ENCODE assay signal across 9 cellular contexts in genomic region chr14:29536886-29537511, GRCh38.
A peak's percentile ranks its signal among the peaks of the same experiment; 100 is the strongest.
DNase-seq lines count a peak whose midpoint lies in the region; ATAC-seq and TF ChIP-seq lines count a peak whose summit lies in the region.
"Had no signal": no experiment of that assay in that cellular context is flagged by ENCODE, and none has a peak within 500 bp of the region (broad histone marks: within the 10 kb centered on the region; RNA-seq: fewer than 3 reads in every experiment).

No MANE protein-coding gene starts in this region.

- CTCF ChIA-PET in Panc1 (lab: Charles Lee): interaction anchor here (0.6 to 1.1 kb wide), 4 partner anchors 263 to 785 kb away, joined by 3 to 7 read pairs (median 4); no protein-coding TSS in a partner anchor

- intact Hi-C loops in Panc1 (cut with micrococcal nuclease; ENCODE audit: unreplicated experiment): loop anchor here (2.0 kb wide), 1 partner anchor 782 kb away; no protein-coding TSS in a partner anchor
- intact Hi-C loops in prostate gland (cut with DNase I): loop anchor here (2.0 kb wide), 1 partner anchor 782 kb away; no protein-coding TSS in a partner anchor

- no peak overlapping the region for H3K4me3 ChIP-seq in Panc1 (ENCODE audit: low read depth in 2 of 2, low read length in 2 of 2)
- no peak overlapping the region for H3K4me3 ChIP-seq in prostate gland

- DNase-seq in ACHN: peak; percentile 4
- DNase-seq in H4 (ENCODE audit: low spot score): peak; percentile 21
- DNase-seq in Panc1 (ENCODE audit: low read depth, low spot score): no peak
- peak; percentile 4 for DNase-seq in globus pallidus (ENCODE audit: low spot score)
- DNase-seq in prostate gland (ENCODE audit: low spot score): no peak
- no peak for DNase-seq in activated naive CD4-positive, alpha-beta T cell treated with anti-CD3 and anti-CD28 coated beads, Interleukin-2, amount 50 U/mL, for 72 hours (ENCODE audit: low spot score in 2 of 2)
- no peak for DNase-seq in activated CD4-positive, CD25-positive, alpha-beta regulatory T cell (lab: John Stamatoyannopoulos, UW)
- DNase-seq: stimulated activated naive CD4-positive, alpha-beta T cell treated with Interleukin-2 at 50 U/mL for 16 hours had no signal

- no peak for ATAC-seq in Panc1
- ATAC-seq in activated naive CD4-positive, alpha-beta T cell treated with anti-CD3 and anti-CD28 coated beads, Interleukin-2, amount 50 U/mL, for 72 hours: no peak
- no peak for ATAC-seq in GM19463 (IDR thresholded peaks at IDR 0.05; ENCODE audit: unreplicated experiment)

- POLR2A ChIA-PET in Panc1 (lab: Charles Lee): no interaction called here

- H3K9me3 ChIP-seq in Panc1 (ENCODE audit: control insufficient read depth, insufficient read depth, low read depth, low read length) (no peaks in the 10 kb centered on the region), prostate gland (no peaks in the 10 kb centered on the region)

- peaks cover 0 to 6% of the 10 kb centered on the region in 2 donors for H3K36me3 Mint-ChIP-seq in activated naive CD4-positive, alpha-beta T cell treated with anti-CD3 and anti-CD28 coated beads, Interleukin-2, amount 50 U/mL, for 72 hours

- H3K27me3 ChIP-seq in Panc1 (ENCODE audit: control insufficient read depth, insufficient read depth, low read length) (no peaks in the 10 kb centered on the region; the same call in 1 of the 2 replicates), prostate gland (replicated peaks; ENCODE audit: insufficient read depth) (no peaks in the 10 kb centered on the region)

- BruUV-seq in Panc1 (replicated peaks; lab: Mats Ljungman, UMichigan): no TSS peak

- H3K9me3 Mint-ChIP-seq in activated naive CD4-positive, alpha-beta T cell treated with anti-CD3 and anti-CD28 coated beads, Interleukin-2, amount 50 U/mL, for 72 hours: peaks cover 5 to 11% of the 10 kb centered on the region in 2 donors

- in situ Hi-C loops in ACHN (cut with HindIII; ENCODE audit: low pct_ligation_motif_present, low pct_unique_long_range_greater_than_20kb, low sequenced_read_pairs) (no loop called here), Panc1 (cut with HindIII; ENCODE audit: low pct_unique_long_range_greater_than_20kb, low sequenced_read_pairs) (loop anchor here (25.0 kb wide), 1 partner anchor 775 kb away; the partner anchor contains the start of gene FOXG1)

- H3K4me1 ChIP-seq in Panc1 (ENCODE audit: control insufficient read depth, insufficient read depth, low read length): no peaks in the 10 kb centered on the region
- H3K4me1 ChIP-seq in prostate gland (replicated peaks): no peaks in the 10 kb centered on the region

- no peak for TF ChIP-seq POLR2A in prostate gland (IDR thresholded peaks at IDR 0.05)

- H3K36me3 ChIP-seq in Panc1 (ENCODE audit: control insufficient read depth, insufficient read depth, low read length) (no peaks in the 10 kb centered on the region), prostate gland (no peaks in the 10 kb centered on the region)

- peak; percentile 49; the same call in 1 of the 2 replicates for TF ChIP-seq CTCF in Panc1 (IDR thresholded peaks at IDR 0.05)
- peak in 2 of 4 experiments; percentile 13 to 33 for TF ChIP-seq CTCF in prostate gland (IDR thresholded peaks at IDR 0.05)

- H3K27ac Mint-ChIP-seq in activated naive CD4-positive, alpha-beta T cell treated with anti-CD3 and anti-CD28 coated beads, Interleukin-2, amount 50 U/mL, for 72 hours: no peak overlapping the region

- H3K27ac ChIP-seq in Panc1 (ENCODE audit: low read length) (no peak overlapping the region), prostate gland (no peak overlapping the region)

Comparison
In these comparisons a context has a peak if more than half of its experiments do, and no peak if none do; other contexts are left out.
1. DNase-seq: peak in ACHN (single experiment), H4 (single experiment) and globus pallidus (single experiment); none in Panc1 (single experiment), prostate gland (single experiment), activated naive CD4-positive, alpha-beta T cell treated with anti-CD3 and anti-CD28 coated beads, Interleukin-2, amount 50 U/mL, for 72 hours (0 of 2) and activated CD4-positive, CD25-positive, alpha-beta regulatory T cell (0 of 4).